In genomic region chr5:94802450-94802849, GRCh38 we compare ENCODE assay signal across 13 cellular contexts.
DNase-seq lines count a peak whose midpoint lies in the region; ATAC-seq lines count a peak whose summit lies in the region.
"Had no signal": no experiment of that assay in that cellular context is flagged by ENCODE, and none has a peak within 500 bp of the region (broad histone marks: within the 10 kb centered on the region; RNA-seq: fewer than 3 reads in every experiment).

No MANE protein-coding gene starts in this region.

- H3K9ac ChIP-seq in adipocyte (ENCODE audit: low read length), result no peak overlapping the region

- no peaks in the 10 kb centered on the region for H3K4me1 Mint-ChIP-seq in stimulated activated naive CD8-positive, alpha-beta T cell treated with anti-CD3 and anti-CD28 coated beads, Interleukin-15, amount 100 ng/mL, for 72 hours
- H3K4me1 Mint-ChIP-seq: WTC11 had no signal

- in situ Hi-C loops in ACHN (cut with HindIII; ENCODE audit: low pct_ligation_motif_present, low pct_unique_long_range_greater_than_20kb, low sequenced_read_pairs), result no loop called here
- in situ Hi-C loops in KBM-7 (cut with MboI; ENCODE audit: low pct_unique_long_range_greater_than_20kb, low sequenced_read_pairs), result no loop called here

- DNase-seq in ACHN (peak; percentile 8), KBM-7 (peak; percentile 40), adipocyte (ENCODE audit: low read depth) (peak; percentile 28), iPS-NIHi11 (ENCODE audit: low spot score) (peak; percentile 40), NCI-H2227 (lab: John Stamatoyannopoulos, UW; ENCODE audit: unreplicated experiment) (no peak)
- DNase-seq in stimulated activated naive CD8-positive, alpha-beta T cell treated with anti-CD3 and anti-CD28 coated beads, Interleukin-15, amount 100 ng/mL, for 72 hours, result no peak
- no peak for DNase-seq in NK-92 treated with Interleukin-12 subunit alpha and Interleukin-12 subunit beta, amount 100 ng/mL, for 24 hours (lab: John Stamatoyannopoulos, UW)
- DNase-seq: activated effector memory CD4-positive, alpha-beta T cell treated with Interleukin-2 at 50 U/mL for 16 hours; anterior cingulate cortex; NCI-H1417; pancreas had no signal

- no peak overlapping the region for H3K27ac Mint-ChIP-seq in stimulated activated naive CD8-positive, alpha-beta T cell treated with anti-CD3 and anti-CD28 coated beads, Interleukin-15, amount 100 ng/mL, for 72 hours
- H3K27ac Mint-ChIP-seq: WTC11 had no signal

- H3K9me3 ChIP-seq in adipocyte (ENCODE audit: control insufficient read depth, low read length), result no peaks in the 10 kb centered on the region
- H3K9me3 ChIP-seq: pancreas had no signal

- no peaks in the 10 kb centered on the region for H3K36me3 ChIP-seq in adipocyte (ENCODE audit: control insufficient read depth, insufficient read depth, low read length, severe bottlenecking)
- H3K36me3 ChIP-seq: pancreas had no signal

- H3K4me3 ChIP-seq in adipocyte (ENCODE audit: low read length), result no peak overlapping the region
- H3K4me3 ChIP-seq: pancreas had no signal

- H3K4me3 Mint-ChIP-seq in stimulated activated naive CD8-positive, alpha-beta T cell treated with anti-CD3 and anti-CD28 coated beads, Interleukin-15, amount 100 ng/mL, for 72 hours, result no peak overlapping the region
- H3K4me3 Mint-ChIP-seq: WTC11 had no signal

- no peak for ATAC-seq in stimulated activated naive CD8-positive, alpha-beta T cell treated with anti-CD3 and anti-CD28 coated beads, Interleukin-15, amount 100 ng/mL, for 72 hours
- ATAC-seq in HG03135 (IDR thresholded peaks at IDR 0.05; ENCODE audit: unreplicated experiment), result no peak
- ATAC-seq: pancreas, WTC11 had no signal

- no peaks in the 10 kb centered on the region for H3K27me3 Mint-ChIP-seq in stimulated activated naive CD8-positive, alpha-beta T cell treated with anti-CD3 and anti-CD28 coated beads, Interleukin-15, amount 100 ng/mL, for 72 hours

- peaks cover 2% of the 10 kb centered on the region for H3K4me1 ChIP-seq in adipocyte (ENCODE audit: control insufficient read depth, insufficient read depth, low read length)
- H3K4me1 ChIP-seq: pancreas had no signal

- H3K27me3 ChIP-seq in adipocyte (replicated peaks; ENCODE audit: control insufficient read depth, insufficient read depth, low read length), result no peaks in the 10 kb centered on the region
- H3K27me3 ChIP-seq: pancreas had no signal

- H3K9me3 Mint-ChIP-seq in stimulated activated naive CD8-positive, alpha-beta T cell treated with anti-CD3 and anti-CD28 coated beads, Interleukin-15, amount 100 ng/mL, for 72 hours, result peaks cover 0 to 5% of the 10 kb centered on the region in 2 donors
- H3K9me3 Mint-ChIP-seq: WTC11 had no signal

Comparison
In these comparisons a context has a peak if more than half of its experiments do, and no peak if none do; other contexts are left out.
1. DNase-seq: peak in ACHN (single experiment), KBM-7 (single experiment), adipocyte (single experiment) and iPS-NIHi11 (single experiment); none in stimulated activated naive CD8-positive, alpha-beta T cell treated with anti-CD3 and anti-CD28 coated beads, Interleukin-15, amount 100 ng/mL, for 72 hours (0 of 2), NK-92 treated with Interleukin-12 subunit alpha and Interleukin-12 subunit beta, amount 100 ng/mL, for 24 hours (single experiment) and NCI-H2227 (single experiment).